ENCODE assay signal across 6 cellular contexts in the genomic region with DNA sequence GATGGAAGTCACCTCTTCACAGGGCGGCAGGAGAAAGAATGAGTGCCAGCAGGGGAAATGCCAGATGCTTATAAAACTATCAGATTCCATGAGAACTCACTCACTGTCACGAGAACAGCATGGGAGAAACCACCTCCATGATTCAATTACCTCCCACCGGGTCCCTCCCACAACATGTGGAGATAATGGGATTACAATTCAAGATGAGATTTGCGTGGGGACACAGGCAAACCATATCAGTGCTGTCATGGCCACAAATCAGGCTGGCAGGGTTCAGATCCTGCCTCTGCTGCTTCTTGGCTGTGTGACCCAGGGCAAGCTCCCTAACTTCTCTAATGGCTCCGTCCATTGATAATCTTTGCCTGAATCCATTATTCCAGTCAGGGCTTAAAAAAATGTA.
A peak's percentile ranks its signal among the peaks of the same experiment; 100 is the strongest.
DNase-seq lines count a peak whose midpoint lies in the region; ATAC-seq, FAIRE-seq and TF ChIP-seq lines count a peak whose summit lies in the region.
"Not testable (repeated sequence)": the region's sequence is repeated elsewhere in the genome, so short reads cannot be mapped to it uniquely, and the experiment has no call there.

No MANE protein-coding gene starts in this region.

- H3K27me3 Mint-ChIP-seq in endodermal cell (ENCODE audit: insufficient read depth), result peaks cover 13% of the 10 kb centered on the region

- not testable (repeated sequence) for H3K27ac ChIP-seq in WERI-Rb-1; K562 (ENCODE audit: extremely low read depth, low read depth, low read length); endodermal cell (ENCODE audit: low read depth, low read length); mesendoderm (ENCODE audit: low read depth, low read length)

- POLR2A ChIA-PET in K562 (lab: Yijun Ruan, JAX), result interaction anchor here (1.0 kb wide), 1 partner anchor 17 kb away, joined by 3 read pairs; no protein-coding TSS in a partner anchor

- H3K79me2 ChIP-seq in K562 (ENCODE audit: control insufficient read depth, insufficient read depth, low read length); mesendoderm (ENCODE audit: control insufficient read depth, insufficient read depth, low read length): not testable (repeated sequence)

- not testable (repeated sequence) for H3K36me3 ChIP-seq in WERI-Rb-1; K562 (ENCODE audit: control insufficient read depth, insufficient read depth, low read length); endodermal cell (ENCODE audit: control insufficient read depth, insufficient read depth, low read length); mesendoderm (ENCODE audit: control insufficient read depth, insufficient read depth, low read length)

- CTCF ChIA-PET in K562 (lab: Yijun Ruan, JAX; ENCODE audit: low intra/inter-chr PET ratio), result not testable (repeated sequence)

- H3K18ac ChIP-seq in mesendoderm (ENCODE audit: low read length), result not testable (repeated sequence)

- H3K4me1 ChIP-seq in K562 (replicated peaks in 1 of 2; ENCODE audit: control insufficient read depth in 2 of 2, insufficient read depth in 2 of 2, low read length in 2 of 2); endodermal cell (ENCODE audit: control insufficient read depth, insufficient read depth, low read length); mesendoderm (ENCODE audit: control insufficient read depth, low read depth, low read length): not testable (repeated sequence)

- not testable (repeated sequence) for H4K5ac ChIP-seq in mesendoderm (ENCODE audit: low read length)

- H3K36me3 Mint-ChIP-seq in endodermal cell (ENCODE audit: low read depth), result not testable (repeated sequence)

- not testable (repeated sequence) for H3K9me3 ChIP-seq in WERI-Rb-1 (ENCODE audit: severe bottlenecking); K562 (replicated peaks; ENCODE audit: control insufficient read depth, insufficient read depth, low read depth, low read length); endodermal cell (ENCODE audit: control insufficient read depth, low read length)

- H3K27ac Mint-ChIP-seq in endodermal cell, result not testable (repeated sequence)

- not testable (repeated sequence) for TF ChIP-seq RAD21 in Ishikawa (IDR thresholded peaks at IDR 0.05; ENCODE audit: low read depth); K562 (CRISPR knock-in tag; conservative IDR thresholded peaks at IDR 0.05 in 1 of 2, IDR thresholded peaks at IDR 0.05 in 1 of 2)

- ATAC-seq in K562, result not testable (repeated sequence)

- not testable (repeated sequence) for H3K9me1 ChIP-seq in K562 (ENCODE audit: control insufficient read depth, insufficient read depth, low read length)

- H3K4me2 ChIP-seq in K562 (ENCODE audit: insufficient read depth, low read length); mesendoderm (ENCODE audit: low read length): not testable (repeated sequence)

- DNase-seq in NCI-H82 (lab: John Stamatoyannopoulos, UW), result peak; percentile 58
- DNase-seq in WERI-Rb-1, result peak; percentile 26
- DNase-seq in K562 (ENCODE audit: extremely low read depth in 1 of 4, low spot score in 3 of 4), result not testable (repeated sequence)
- peak; percentile 53 for DNase-seq in endodermal cell
- DNase-seq in mesendoderm, result peak; percentile 62

- H3K9ac ChIP-seq in K562 (ENCODE audit: insufficient read depth in 1 of 2, low read depth in 2 of 2, low read length in 2 of 2); endodermal cell (ENCODE audit: extremely low read depth, low read length, poor library complexity, severe bottlenecking); mesendoderm (ENCODE audit: low read length): not testable (repeated sequence)

- H3K4me3 ChIP-seq in WERI-Rb-1 (ENCODE audit: low read depth, low read length); K562; endodermal cell (ENCODE audit: low read length); mesendoderm (ENCODE audit: low read length): not testable (repeated sequence)

- in situ Hi-C loops in K562 (cut with MboI), result not testable (repeated sequence)

- not testable (repeated sequence) for H3K23ac ChIP-seq in mesendoderm (ENCODE audit: low read length)

- not testable (repeated sequence) for TF ChIP-seq CTCF in WERI-Rb-1 (IDR thresholded peaks at IDR 0.05; ENCODE audit: low read depth, low read length); K562 (IDR thresholded peaks at IDR 0.05 in 2 of 3, conservative IDR thresholded peaks at IDR 0.05 in 1 of 3; ENCODE audit: insufficient read depth in 2 of 3, low read depth in 1 of 3, low read length in 3 of 3); endodermal cell (conservative IDR thresholded peaks at IDR 0.05)

- H2BK120ac ChIP-seq in mesendoderm (ENCODE audit: low read depth, low read length), result not testable (repeated sequence)

- not testable (repeated sequence) for TF ChIP-seq POLR2A in K562 (conservative IDR thresholded peaks at IDR 0.05)

- intact Hi-C loops in K562 (cut with micrococcal nuclease), result not testable (repeated sequence)

- H3K4ac ChIP-seq in mesendoderm (ENCODE audit: low read depth, low read length), result not testable (repeated sequence)

- H3K79me1 ChIP-seq in mesendoderm (ENCODE audit: low read length), result not testable (repeated sequence)

- not testable (repeated sequence) for H2AK5ac ChIP-seq in mesendoderm (ENCODE audit: low read length)

- not testable (repeated sequence) for H2BK5ac ChIP-seq in mesendoderm (ENCODE audit: low read length)

- not testable (repeated sequence) for H3K27me3 ChIP-seq in WERI-Rb-1 (ENCODE audit: insufficient read depth, low read depth, severe bottlenecking); K562 (ENCODE audit: control insufficient read depth in 2 of 2, insufficient read depth in 2 of 2, low read length in 2 of 2); endodermal cell (ENCODE audit: control insufficient read depth, insufficient read depth, low read length, poor library complexity, severe bottlenecking); mesendoderm (ENCODE audit: insufficient read depth, low read length, poor library complexity)

- H4K8ac ChIP-seq in mesendoderm (ENCODE audit: low read depth, low read length), result not testable (repeated sequence)

- H4K20me1 ChIP-seq in K562 (replicated peaks; ENCODE audit: control insufficient read depth, insufficient read depth, low read length), result not testable (repeated sequence)

- 0% methylated on average over 5 of the region's 5 CpGs for WGBS in K562 (ENCODE audit: insufficient coverage, low coverage, missing lambda C conversion rate)
- WGBS in endodermal cell (ENCODE audit: insufficient coverage in 1 of 2, insufficient read length in 1 of 2), 2 experiments, result 74 to 78% methylated on average over 4 to 5 of the region's 5 CpGs
- no CpG with 5 or more reads among the region's 5 CpGs for WGBS in mesendoderm (ENCODE audit: extremely low coverage, insufficient coverage, low lambda C conversion rate)

- not testable (repeated sequence) for H2AFZ ChIP-seq in K562 (ENCODE audit: low read depth, low read length)

- H3K9me3 Mint-ChIP-seq in endodermal cell, result not testable (repeated sequence)

- H2BK15ac ChIP-seq in mesendoderm (replicated peaks; ENCODE audit: low read depth), result not testable (repeated sequence)

- not testable (repeated sequence) for H3K56ac ChIP-seq in mesendoderm (ENCODE audit: low read length)

- peak; percentile 29 for FAIRE-seq in K562 (lab: Jason Lieb, UNC)

- peak; percentile 77; the same call in 1 of the 2 replicates for TF ChIP-seq EP300 in Ishikawa (IDR thresholded peaks at IDR 0.05; ENCODE audit: borderline replicate concordance)
- TF ChIP-seq EP300 in K562 (IDR thresholded peaks at IDR 0.05; ENCODE audit: low read length), result not testable (repeated sequence)

- H3K4me3 Mint-ChIP-seq in endodermal cell, result not testable (repeated sequence)

- H3K4me1 Mint-ChIP-seq in endodermal cell, result peaks cover 24% of the 10 kb centered on the region

- not testable (repeated sequence) for BruUV-seq in K562 (replicated peaks; lab: Mats Ljungman, UMichigan)

TF ChIP-seq in Ishikawa, 13 proteins besides CTCF, POLR2A, EP300 and RAD21:
- TF ChIP-seq TCF12 (IDR thresholded peaks at IDR 0.05; ENCODE audit: low read depth) (peak; percentile 65), NFIC (IDR thresholded peaks at IDR 0.05) (peak; percentile 17; the same call in 1 of the 2 replicates), FOXM1 (IDR thresholded peaks at IDR 0.05; ENCODE audit: borderline replicate concordance, low read depth) (peak; percentile 54; the same call in 1 of the 2 replicates)
